In the genomic region with DNA sequence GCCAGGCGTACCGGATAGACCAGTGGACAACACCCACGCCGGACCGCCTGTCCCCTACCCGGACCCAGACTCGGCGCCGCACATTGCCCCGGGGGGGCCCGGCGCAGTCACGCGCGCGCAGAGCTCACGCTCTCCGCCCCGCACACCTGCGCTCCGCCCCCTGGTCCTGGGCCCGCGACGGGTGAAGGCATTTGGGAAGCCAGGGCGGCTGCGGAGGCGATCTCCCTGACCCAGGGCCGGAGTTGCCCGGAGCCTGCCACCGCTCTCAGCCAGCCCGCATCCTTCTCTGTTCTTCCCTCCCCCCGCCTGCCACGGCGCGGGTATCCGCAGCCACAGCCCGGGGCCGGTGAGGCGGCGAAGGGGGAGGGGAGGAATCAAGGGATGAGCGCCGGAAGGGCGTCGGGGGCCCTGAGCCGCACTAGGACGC, we compare ENCODE assay signal across 1 cellular context.
TF ChIP-seq lines count a peak whose summit lies in the region.

No MANE protein-coding gene starts in this region.

TF ChIP-seq in HepG2, 621 proteins besides CTCF, POLR2A, EP300 and RAD21 (continued from another document and continues in another):
- TF ChIP-seq, protein P1, sequence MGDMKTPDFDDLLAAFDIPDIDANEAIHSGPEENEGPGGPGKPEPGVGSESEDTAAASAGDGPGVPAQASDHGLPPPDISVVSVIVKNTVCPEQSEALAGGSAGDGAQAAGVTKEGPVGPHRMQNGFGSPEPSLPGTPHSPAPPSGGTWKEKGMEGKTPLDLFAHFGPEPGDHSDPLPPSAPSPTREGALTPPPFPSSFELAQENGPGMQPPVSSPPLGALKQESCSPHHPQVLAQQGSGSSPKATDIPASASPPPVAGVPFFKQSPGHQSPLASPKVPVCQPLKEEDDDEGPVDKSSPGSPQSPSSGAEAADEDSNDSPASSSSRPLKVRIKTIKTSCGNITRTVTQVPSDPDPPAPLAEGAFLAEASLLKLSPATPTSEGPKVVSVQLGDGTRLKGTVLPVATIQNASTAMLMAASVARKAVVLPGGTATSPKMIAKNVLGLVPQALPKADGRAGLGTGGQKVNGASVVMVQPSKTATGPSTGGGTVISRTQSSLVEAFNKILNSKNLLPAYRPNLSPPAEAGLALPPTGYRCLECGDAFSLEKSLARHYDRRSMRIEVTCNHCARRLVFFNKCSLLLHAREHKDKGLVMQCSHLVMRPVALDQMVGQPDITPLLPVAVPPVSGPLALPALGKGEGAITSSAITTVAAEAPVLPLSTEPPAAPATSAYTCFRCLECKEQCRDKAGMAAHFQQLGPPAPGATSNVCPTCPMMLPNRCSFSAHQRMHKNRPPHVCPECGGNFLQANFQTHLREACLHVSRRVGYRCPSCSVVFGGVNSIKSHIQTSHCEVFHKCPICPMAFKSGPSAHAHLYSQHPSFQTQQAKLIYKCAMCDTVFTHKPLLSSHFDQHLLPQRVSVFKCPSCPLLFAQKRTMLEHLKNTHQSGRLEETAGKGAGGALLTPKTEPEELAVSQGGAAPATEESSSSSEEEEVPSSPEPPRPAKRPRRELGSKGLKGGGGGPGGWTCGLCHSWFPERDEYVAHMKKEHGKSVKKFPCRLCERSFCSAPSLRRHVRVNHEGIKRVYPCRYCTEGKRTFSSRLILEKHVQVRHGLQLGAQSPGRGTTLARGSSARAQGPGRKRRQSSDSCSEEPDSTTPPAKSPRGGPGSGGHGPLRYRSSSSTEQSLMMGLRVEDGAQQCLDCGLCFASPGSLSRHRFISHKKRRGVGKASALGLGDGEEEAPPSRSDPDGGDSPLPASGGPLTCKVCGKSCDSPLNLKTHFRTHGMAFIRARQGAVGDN (CRISPR knock-in tag; IDR thresholded peaks at IDR 0.05): peak; percentile 56
- TF ChIP-seq LCORL (IDR thresholded peaks at IDR 0.05) (no peak), LCORL (CRISPR knock-in tag; IDR thresholded peaks at IDR 0.05) (no peak), ZIK1 (CRISPR knock-in tag; IDR thresholded peaks at IDR 0.05; ENCODE audit: borderline replicate concordance, low read depth) (no peak), MAFK (conservative IDR thresholded peaks at IDR 0.05 in 1 of 2, IDR thresholded peaks at IDR 0.05 in 1 of 2; ENCODE audit: low read length in 2 of 2) (no peak), CEBPB (IDR thresholded peaks at IDR 0.05; ENCODE audit: borderline replicate concordance, low read depth, low read length) (no peak), ZNF20 (CRISPR knock-in tag; IDR thresholded peaks at IDR 0.05) (no peak), RFX1 (IDR thresholded peaks at IDR 0.05) (no peak), TMF1 (CRISPR knock-in tag; IDR thresholded peaks at IDR 0.05; ENCODE audit: low read depth) (peak; percentile 65; the same call in 1 of the 2 replicates), DNMT3B (CRISPR knock-in tag; conservative IDR thresholded peaks at IDR 0.05) (no peak), ZNF782 (CRISPR knock-in tag; IDR thresholded peaks at IDR 0.05; ENCODE audit: borderline replicate concordance) (no peak; the same call in 1 of the 2 replicates), HNF4A (CRISPR knock-in tag; IDR thresholded peaks at IDR 0.05) (no peak), ZNF615 (CRISPR knock-in tag; IDR thresholded peaks at IDR 0.05; ENCODE audit: borderline replicate concordance) (no peak), ZNF367 (CRISPR knock-in tag; IDR thresholded peaks at IDR 0.05; ENCODE audit: borderline replicate concordance) (no peak), ZNF124 (CRISPR knock-in tag; IDR thresholded peaks at IDR 0.05) (no peak), SMARCE1 (IDR thresholded peaks at IDR 0.05; ENCODE audit: borderline replicate concordance) (no peak), KDM5B (CRISPR knock-in tag; IDR thresholded peaks at IDR 0.05; ENCODE audit: borderline replicate concordance) (peak; percentile 62; the same call in 1 of the 2 replicates), ZNF138 (CRISPR knock-in tag; IDR thresholded peaks at IDR 0.05; ENCODE audit: low read depth) (no peak), ZNF224 (CRISPR knock-in tag; IDR thresholded peaks at IDR 0.05) (0 out of 2 replicates have a peak, but pooled peaks have one; percentile 26), HDAC1 (CRISPR knock-in tag; IDR thresholded peaks at IDR 0.05) (peak; percentile 51; the same call in 1 of the 2 replicates), POGZ (CRISPR knock-in tag; IDR thresholded peaks at IDR 0.05) (no peak)
- TF ChIP-seq, protein P2, sequence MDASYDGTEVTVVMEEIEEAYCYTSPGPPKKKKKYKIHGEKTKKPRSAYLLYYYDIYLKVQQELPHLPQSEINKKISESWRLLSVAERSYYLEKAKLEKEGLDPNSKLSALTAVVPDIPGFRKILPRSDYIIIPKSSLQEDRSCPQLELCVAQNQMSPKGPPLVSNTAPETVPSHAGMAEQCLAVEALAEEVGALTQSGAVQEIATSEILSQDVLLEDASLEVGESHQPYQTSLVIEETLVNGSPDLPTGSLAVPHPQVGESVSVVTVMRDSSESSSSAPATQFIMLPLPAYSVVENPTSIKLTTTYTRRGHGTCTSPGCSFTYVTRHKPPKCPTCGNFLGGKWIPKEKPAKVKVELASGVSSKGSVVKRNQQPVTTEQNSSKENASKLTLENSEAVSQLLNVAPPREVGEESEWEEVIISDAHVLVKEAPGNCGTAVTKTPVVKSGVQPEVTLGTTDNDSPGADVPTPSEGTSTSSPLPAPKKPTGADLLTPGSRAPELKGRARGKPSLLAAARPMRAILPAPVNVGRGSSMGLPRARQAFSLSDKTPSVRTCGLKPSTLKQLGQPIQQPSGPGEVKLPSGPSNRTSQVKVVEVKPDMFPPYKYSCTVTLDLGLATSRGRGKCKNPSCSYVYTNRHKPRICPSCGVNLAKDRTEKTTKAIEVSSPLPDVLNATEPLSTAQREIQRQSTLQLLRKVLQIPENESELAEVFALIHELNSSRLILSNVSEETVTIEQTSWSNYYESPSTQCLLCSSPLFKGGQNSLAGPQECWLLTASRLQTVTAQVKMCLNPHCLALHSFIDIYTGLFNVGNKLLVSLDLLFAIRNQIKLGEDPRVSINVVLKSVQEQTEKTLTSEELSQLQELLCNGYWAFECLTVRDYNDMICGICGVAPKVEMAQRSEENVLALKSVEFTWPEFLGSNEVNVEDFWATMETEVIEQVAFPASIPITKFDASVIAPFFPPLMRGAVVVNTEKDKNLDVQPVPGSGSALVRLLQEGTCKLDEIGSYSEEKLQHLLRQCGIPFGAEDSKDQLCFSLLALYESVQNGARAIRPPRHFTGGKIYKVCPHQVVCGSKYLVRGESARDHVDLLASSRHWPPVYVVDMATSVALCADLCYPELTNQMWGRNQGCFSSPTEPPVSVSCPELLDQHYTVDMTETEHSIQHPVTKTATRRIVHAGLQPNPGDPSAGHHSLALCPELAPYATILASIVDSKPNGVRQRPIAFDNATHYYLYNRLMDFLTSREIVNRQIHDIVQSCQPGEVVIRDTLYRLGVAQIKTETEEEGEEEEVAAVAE (CRISPR knock-in tag; IDR thresholded peaks at IDR 0.05; ENCODE audit: borderline replicate concordance): no peak
- TF ChIP-seq, protein P3, sequence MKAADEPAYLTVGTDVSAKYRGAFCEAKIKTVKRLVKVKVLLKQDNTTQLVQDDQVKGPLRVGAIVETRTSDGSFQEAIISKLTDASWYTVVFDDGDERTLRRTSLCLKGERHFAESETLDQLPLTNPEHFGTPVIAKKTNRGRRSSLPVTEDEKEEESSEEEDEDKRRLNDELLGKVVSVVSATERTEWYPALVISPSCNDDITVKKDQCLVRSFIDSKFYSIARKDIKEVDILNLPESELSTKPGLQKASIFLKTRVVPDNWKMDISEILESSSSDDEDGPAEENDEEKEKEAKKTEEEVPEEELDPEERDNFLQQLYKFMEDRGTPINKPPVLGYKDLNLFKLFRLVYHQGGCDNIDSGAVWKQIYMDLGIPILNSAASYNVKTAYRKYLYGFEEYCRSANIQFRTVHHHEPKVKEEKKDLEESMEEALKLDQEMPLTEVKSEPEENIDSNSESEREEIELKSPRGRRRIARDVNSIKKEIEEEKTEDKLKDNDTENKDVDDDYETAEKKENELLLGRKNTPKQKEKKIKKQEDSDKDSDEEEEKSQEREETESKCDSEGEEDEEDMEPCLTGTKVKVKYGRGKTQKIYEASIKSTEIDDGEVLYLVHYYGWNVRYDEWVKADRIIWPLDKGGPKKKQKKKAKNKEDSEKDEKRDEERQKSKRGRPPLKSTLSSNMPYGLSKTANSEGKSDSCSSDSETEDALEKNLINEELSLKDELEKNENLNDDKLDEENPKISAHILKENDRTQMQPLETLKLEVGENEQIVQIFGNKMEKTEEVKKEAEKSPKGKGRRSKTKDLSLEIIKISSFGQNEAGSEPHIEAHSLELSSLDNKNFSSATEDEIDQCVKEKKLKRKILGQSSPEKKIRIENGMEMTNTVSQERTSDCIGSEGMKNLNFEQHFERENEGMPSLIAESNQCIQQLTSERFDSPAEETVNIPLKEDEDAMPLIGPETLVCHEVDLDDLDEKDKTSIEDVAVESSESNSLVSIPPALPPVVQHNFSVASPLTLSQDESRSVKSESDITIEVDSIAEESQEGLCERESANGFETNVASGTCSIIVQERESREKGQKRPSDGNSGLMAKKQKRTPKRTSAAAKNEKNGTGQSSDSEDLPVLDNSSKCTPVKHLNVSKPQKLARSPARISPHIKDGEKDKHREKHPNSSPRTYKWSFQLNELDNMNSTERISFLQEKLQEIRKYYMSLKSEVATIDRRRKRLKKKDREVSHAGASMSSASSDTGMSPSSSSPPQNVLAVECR (CRISPR knock-in tag; IDR thresholded peaks at IDR 0.05; ENCODE audit: borderline replicate concordance): peak; percentile 39; the same call in 1 of the 2 replicates
- TF ChIP-seq, protein P4, sequence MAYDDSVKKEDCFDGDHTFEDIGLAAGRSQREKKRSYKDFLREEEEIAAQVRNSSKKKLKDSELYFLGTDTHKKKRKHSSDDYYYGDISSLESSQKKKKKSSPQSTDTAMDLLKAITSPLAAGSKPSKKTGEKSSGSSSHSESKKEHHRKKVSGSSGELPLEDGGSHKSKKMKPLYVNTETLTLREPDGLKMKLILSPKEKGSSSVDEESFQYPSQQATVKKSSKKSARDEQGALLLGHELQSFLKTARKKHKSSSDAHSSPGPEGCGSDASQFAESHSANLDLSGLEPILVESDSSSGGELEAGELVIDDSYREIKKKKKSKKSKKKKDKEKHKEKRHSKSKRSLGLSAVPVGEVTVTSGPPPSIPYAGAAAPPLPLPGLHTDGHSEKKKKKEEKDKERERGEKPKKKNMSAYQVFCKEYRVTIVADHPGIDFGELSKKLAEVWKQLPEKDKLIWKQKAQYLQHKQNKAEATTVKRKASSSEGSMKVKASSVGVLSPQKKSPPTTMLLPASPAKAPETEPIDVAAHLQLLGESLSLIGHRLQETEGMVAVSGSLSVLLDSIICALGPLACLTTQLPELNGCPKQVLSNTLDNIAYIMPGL (CRISPR knock-in tag; IDR thresholded peaks at IDR 0.05; ENCODE audit: borderline replicate concordance in 1 of 2, low read depth in 1 of 2): 0 out of 4 replicates have a peak, but pooled peaks of 1 of the 2 experiments have one; percentile 76
- TF ChIP-seq, protein P5, sequence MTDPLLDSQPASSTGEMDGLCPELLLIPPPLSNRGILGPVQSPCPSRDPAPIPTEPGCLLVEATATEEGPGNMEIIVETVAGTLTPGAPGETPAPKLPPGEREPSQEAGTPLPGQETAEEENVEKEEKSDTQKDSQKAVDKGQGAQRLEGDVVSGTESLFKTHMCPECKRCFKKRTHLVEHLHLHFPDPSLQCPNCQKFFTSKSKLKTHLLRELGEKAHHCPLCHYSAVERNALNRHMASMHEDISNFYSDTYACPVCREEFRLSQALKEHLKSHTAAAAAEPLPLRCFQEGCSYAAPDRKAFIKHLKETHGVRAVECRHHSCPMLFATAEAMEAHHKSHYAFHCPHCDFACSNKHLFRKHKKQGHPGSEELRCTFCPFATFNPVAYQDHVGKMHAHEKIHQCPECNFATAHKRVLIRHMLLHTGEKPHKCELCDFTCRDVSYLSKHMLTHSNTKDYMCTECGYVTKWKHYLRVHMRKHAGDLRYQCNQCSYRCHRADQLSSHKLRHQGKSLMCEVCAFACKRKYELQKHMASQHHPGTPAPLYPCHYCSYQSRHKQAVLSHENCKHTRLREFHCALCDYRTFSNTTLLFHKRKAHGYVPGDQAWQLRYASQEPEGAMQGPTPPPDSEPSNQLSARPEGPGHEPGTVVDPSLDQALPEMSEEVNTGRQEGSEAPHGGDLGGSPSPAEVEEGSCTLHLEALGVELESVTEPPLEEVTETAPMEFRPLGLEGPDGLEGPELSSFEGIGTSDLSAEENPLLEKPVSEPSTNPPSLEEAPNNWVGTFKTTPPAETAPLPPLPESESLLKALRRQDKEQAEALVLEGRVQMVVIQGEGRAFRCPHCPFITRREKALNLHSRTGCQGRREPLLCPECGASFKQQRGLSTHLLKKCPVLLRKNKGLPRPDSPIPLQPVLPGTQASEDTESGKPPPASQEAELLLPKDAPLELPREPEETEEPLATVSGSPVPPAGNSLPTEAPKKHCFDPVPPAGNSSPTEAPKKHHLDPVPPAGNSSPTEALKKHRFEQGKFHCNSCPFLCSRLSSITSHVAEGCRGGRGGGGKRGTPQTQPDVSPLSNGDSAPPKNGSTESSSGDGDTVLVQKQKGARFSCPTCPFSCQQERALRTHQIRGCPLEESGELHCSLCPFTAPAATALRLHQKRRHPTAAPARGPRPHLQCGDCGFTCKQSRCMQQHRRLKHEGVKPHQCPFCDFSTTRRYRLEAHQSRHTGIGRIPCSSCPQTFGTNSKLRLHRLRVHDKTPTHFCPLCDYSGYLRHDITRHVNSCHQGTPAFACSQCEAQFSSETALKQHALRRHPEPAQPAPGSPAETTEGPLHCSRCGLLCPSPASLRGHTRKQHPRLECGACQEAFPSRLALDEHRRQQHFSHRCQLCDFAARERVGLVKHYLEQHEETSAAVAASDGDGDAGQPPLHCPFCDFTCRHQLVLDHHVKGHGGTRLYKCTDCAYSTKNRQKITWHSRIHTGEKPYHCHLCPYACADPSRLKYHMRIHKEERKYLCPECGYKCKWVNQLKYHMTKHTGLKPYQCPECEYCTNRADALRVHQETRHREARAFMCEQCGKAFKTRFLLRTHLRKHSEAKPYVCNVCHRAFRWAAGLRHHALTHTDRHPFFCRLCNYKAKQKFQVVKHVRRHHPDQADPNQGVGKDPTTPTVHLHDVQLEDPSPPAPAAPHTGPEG (CRISPR knock-in tag; IDR thresholded peaks at IDR 0.05): no peak
- TF ChIP-seq, protein P6, sequence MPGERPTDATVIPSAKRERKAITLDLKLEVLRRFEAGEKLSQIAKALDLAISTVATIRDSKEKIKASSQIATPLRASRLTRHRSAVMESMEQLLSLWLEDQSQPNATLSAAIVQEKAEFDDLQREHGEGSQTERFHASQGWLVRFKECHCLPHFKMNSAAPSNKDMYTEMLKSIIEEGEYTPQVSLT (CRISPR knock-in tag; IDR thresholded peaks at IDR 0.05; ENCODE audit: borderline replicate concordance, low read depth): no peak
- TF ChIP-seq, protein P7, sequence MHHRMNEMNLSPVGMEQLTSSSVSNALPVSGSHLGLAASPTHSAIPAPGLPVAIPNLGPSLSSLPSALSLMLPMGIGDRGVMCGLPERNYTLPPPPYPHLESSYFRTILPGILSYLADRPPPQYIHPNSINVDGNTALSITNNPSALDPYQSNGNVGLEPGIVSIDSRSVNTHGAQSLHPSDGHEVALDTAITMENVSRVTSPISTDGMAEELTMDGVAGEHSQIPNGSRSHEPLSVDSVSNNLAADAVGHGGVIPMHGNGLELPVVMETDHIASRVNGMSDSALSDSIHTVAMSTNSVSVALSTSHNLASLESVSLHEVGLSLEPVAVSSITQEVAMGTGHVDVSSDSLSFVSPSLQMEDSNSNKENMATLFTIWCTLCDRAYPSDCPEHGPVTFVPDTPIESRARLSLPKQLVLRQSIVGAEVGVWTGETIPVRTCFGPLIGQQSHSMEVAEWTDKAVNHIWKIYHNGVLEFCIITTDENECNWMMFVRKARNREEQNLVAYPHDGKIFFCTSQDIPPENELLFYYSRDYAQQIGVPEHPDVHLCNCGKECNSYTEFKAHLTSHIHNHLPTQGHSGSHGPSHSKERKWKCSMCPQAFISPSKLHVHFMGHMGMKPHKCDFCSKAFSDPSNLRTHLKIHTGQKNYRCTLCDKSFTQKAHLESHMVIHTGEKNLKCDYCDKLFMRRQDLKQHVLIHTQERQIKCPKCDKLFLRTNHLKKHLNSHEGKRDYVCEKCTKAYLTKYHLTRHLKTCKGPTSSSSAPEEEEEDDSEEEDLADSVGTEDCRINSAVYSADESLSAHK (CRISPR knock-in tag; IDR thresholded peaks at IDR 0.05; ENCODE audit: borderline replicate concordance): no peak
